In genomic region chr1:201782353-201782752, GRCh38 we compare ENCODE assay signal across 1 cellular context.
TF ChIP-seq lines count a peak whose summit lies in the region.

No MANE protein-coding gene starts in this region.

TF ChIP-seq in IMR-90, 13 proteins besides CTCF, POLR2A, EP300 and RAD21:
- TF ChIP-seq CHD1 (IDR thresholded peaks at IDR 0.05; ENCODE audit: low read depth, low read length) = no peak
- no peak for TF ChIP-seq RFX5 (IDR thresholded peaks at IDR 0.05; ENCODE audit: low read depth, low read length)
- TF ChIP-seq FOS (IDR thresholded peaks at IDR 0.05; ENCODE audit: low read depth, low read length) = no peak
- no peak for TF ChIP-seq BHLHE40 (IDR thresholded peaks at IDR 0.05; ENCODE audit: low read depth, low read length)
- no peak for TF ChIP-seq ELK1 (IDR thresholded peaks at IDR 0.05; ENCODE audit: borderline replicate concordance, low read depth, low read length)
- TF ChIP-seq CEBPB (IDR thresholded peaks at IDR 0.05; ENCODE audit: low read depth, low read length) = no peak
